ENCODE assay signal across 19 cellular contexts in the genomic region with DNA sequence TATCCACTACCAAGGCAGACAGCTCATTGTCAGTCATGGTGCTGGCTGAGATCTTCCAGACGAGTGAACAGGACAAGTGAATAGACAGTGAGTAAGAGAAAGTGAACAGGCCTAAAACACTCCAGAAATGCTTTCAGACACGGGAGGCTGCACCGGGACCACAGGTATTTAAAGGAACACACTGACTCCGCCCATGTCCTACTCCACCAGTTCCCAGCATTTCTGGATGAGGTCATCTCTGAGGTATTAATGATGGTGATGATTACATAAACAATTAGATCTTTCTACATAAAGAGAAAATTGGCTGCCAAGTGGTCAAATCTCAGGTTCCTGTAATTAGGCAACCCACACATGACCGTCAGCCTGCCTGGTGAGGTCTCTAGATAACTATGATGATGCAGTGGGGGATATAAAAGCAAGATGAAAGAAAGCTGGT. TPM values are rescaled to one million over a fixed set of nuclear protein-coding genes. Genes with fewer than 3 reads are reported as not detected.
DNase-seq lines count a peak whose midpoint lies in the region; TF ChIP-seq lines count a peak whose summit lies in the region.
"Had no signal": no experiment of that assay in that cellular context is flagged by ENCODE, and none has a peak within 500 bp of the region (broad histone marks: within the 10 kb centered on the region; RNA-seq: fewer than 3 reads in every experiment).

Gene ACTBL2, minus strand, starts transcription at position 141 of the 436 bp plus-strand sequence. Its CDS starts 104 bp downstream, at position 37.

- peak within 1 kb of the TSS; percentile 43 for H3K14ac ChIP-seq in trophoblast cell (ENCODE audit: low read length)

- peak within 1 kb of the TSS; percentile 14 for H4K8ac ChIP-seq in trophoblast cell (ENCODE audit: low read depth, low read length)

- TF ChIP-seq CTCF in fibroblast of lung (conservative IDR thresholded peaks at IDR 0.05 in 1 of 2, IDR thresholded peaks at IDR 0.05 in 1 of 2; ENCODE audit: low read depth in 1 of 2, low read length in 2 of 2) (no peak), tibial nerve (IDR thresholded peaks at IDR 0.05) (no peak), progenitor cell of endocrine pancreas (IDR thresholded peaks at IDR 0.05; ENCODE audit: unreplicated experiment) (no peak), transverse colon (IDR thresholded peaks at IDR 0.05) (no peak)

- no peaks in the 10 kb centered on the region for H3K9me3 ChIP-seq in GM23248 (ENCODE audit: low read depth)
- no peaks in the 10 kb centered on the region for H3K9me3 ChIP-seq in fibroblast of lung (ENCODE audit: control insufficient read depth, insufficient read depth, low read depth, low read length)
- H3K9me3 ChIP-seq in trophoblast cell (ENCODE audit: insufficient read depth, low read depth, low read length): peaks cover 6% of the 10 kb centered on the region
- H3K9me3 ChIP-seq in tibial nerve: no peaks in the 10 kb centered on the region
- no peaks in the 10 kb centered on the region for H3K9me3 ChIP-seq in transverse colon
- H3K9me3 ChIP-seq: heart left ventricle, left ventricle myocardium inferior had no signal

- H3K36me3 Mint-ChIP-seq in progenitor cell of endocrine pancreas (ENCODE audit: insufficient read depth): no peaks in the 10 kb centered on the region
- H3K36me3 Mint-ChIP-seq: CD4-positive, alpha-beta memory T cell had no signal

- no peaks in the 10 kb centered on the region for H3K9me3 Mint-ChIP-seq in progenitor cell of endocrine pancreas (ENCODE audit: low read depth)
- H3K9me3 Mint-ChIP-seq: activated T-cell treated with anti-CD3 and anti-CD28 coated beads, Interleukin-2, amount 50 U/mL, for 24 hours; nephron had no signal

- peaks cover 22% of the 10 kb centered on the region for H3K4me1 ChIP-seq in GM23248 (ENCODE audit: insufficient read depth)
- H3K4me1 ChIP-seq in fibroblast of lung (ENCODE audit: control insufficient read depth, extremely low read depth, insufficient read depth, low read length): peaks cover 4% of the 10 kb centered on the region
- H3K4me1 ChIP-seq in trophoblast cell (ENCODE audit: control insufficient read depth in 1 of 2, insufficient read depth in 2 of 2, low read length in 2 of 2): peaks cover 4 to 10% of the 10 kb centered on the region in 2 experiments
- no peaks in the 10 kb centered on the region for H3K4me1 ChIP-seq in tibial nerve
- no peaks in the 10 kb centered on the region for H3K4me1 ChIP-seq in transverse colon
- H3K4me1 ChIP-seq: heart left ventricle, left ventricle myocardium inferior had no signal

- peak within 1 kb of the TSS; percentile 69 for H2BK120ac ChIP-seq in trophoblast cell (ENCODE audit: insufficient read depth, low read length, poor library complexity)

- in situ Hi-C loops in GM23248 (cut with MboI) (loop anchor here (10.0 kb wide), 1 partner anchor 178 kb away; no protein-coding TSS in a partner anchor), transverse colon (cut with MboI; ENCODE audit: low pct_ligation_motif_present in 1 of 4, low pct_unique_long_range_greater_than_20kb in 1 of 4, low sequenced_read_pairs in 3 of 4) (no loop called here)

- TF ChIP-seq EP300 in tibial nerve (IDR thresholded peaks at IDR 0.05) (no peak), transverse colon (IDR thresholded peaks at IDR 0.05; ENCODE audit: low read depth) (no peak)

- peak within 1 kb of the TSS; percentile 85 for H4K91ac ChIP-seq in trophoblast cell (ENCODE audit: low read depth, low read length)

- H3K79me2 ChIP-seq in GM23248 (ENCODE audit: insufficient read depth): no peaks in the 10 kb centered on the region
- H3K79me2 ChIP-seq in fibroblast of lung (ENCODE audit: control insufficient read depth, insufficient read depth, low read length): no peaks in the 10 kb centered on the region
- H3K79me2 ChIP-seq in trophoblast cell (ENCODE audit: control insufficient read depth, insufficient read depth, low read length, poor library complexity): no peaks in the 10 kb centered on the region

- H3K27ac Mint-ChIP-seq in progenitor cell of endocrine pancreas: no peak within 1 kb of the TSS
- H3K27ac Mint-ChIP-seq: activated T-cell treated with anti-CD3 and anti-CD28 coated beads, Interleukin-2, amount 50 U/mL, for 24 hours; CD4-positive, alpha-beta memory T cell; nephron had no signal

- H3K9ac ChIP-seq in GM23248: no peak within 1 kb of the TSS
- H3K9ac ChIP-seq in fibroblast of lung (ENCODE audit: insufficient read depth, low read length): no peak within 1 kb of the TSS
- H3K9ac ChIP-seq in trophoblast cell (ENCODE audit: low read length): no peak within 1 kb of the TSS

- H3K27me3 Mint-ChIP-seq in progenitor cell of endocrine pancreas: no peaks in the 10 kb centered on the region

- TF ChIP-seq POLR2A in tibial nerve (IDR thresholded peaks at IDR 0.05): no peak
- no peak for TF ChIP-seq POLR2A in transverse colon (IDR thresholded peaks at IDR 0.05)

- H4K20me1 ChIP-seq in GM23248 (ENCODE audit: insufficient read depth) (no peaks in the 10 kb centered on the region), fibroblast of lung (ENCODE audit: control insufficient read depth, extremely low read depth, insufficient read depth, low read length) (no peaks in the 10 kb centered on the region)

- no peak within 1 kb of the TSS for H3K23ac ChIP-seq in trophoblast cell (ENCODE audit: low read length)

- H3K4me2 ChIP-seq in GM23248 (ENCODE audit: unreplicated experiment) (no peak within 1 kb of the TSS), fibroblast of lung (ENCODE audit: extremely low read depth, insufficient read depth, low read length) (no peak within 1 kb of the TSS), trophoblast cell (ENCODE audit: low read length) (no peak within 1 kb of the TSS)

- H3K9me2 ChIP-seq in GM23248 (ENCODE audit: insufficient read depth): no peaks in the 10 kb centered on the region

- peak within 1 kb of the TSS; percentile 38 for H3K18ac ChIP-seq in trophoblast cell (ENCODE audit: low read length)

- DNase-seq in GM23248: peak; percentile 79
- peak; percentile 51 for DNase-seq in RPMI7951 (ENCODE audit: low read depth)
- peak; percentile 61 to 94 for DNase-seq in fibroblast of lung (ENCODE audit: low read depth in 2 of 2)
- DNase-seq in trophoblast cell: peak; percentile 97 to 98
- DNase-seq in RKO (ENCODE audit: low spot score): no peak
- no peak for DNase-seq in tibial nerve (ENCODE audit: low spot score in 2 of 2)
- no peak for DNase-seq in progenitor cell of endocrine pancreas (ENCODE audit: low spot score, unreplicated experiment)
- no peak for DNase-seq in transverse colon
- DNase-seq: activated T-cell treated with anti-CD3 and anti-CD28 coated beads, Interleukin-2, amount 50 U/mL, for 24 hours; amniotic stem cell; CD4-positive, alpha-beta memory T cell; heart left ventricle; left ventricle myocardium inferior; NCI-H1092 treated with DMSO at 0.1 percent for 48 hours had no signal

- no peaks in the 10 kb centered on the region for H3K36me3 ChIP-seq in GM23248 (ENCODE audit: low read depth)
- no peaks in the 10 kb centered on the region for H3K36me3 ChIP-seq in fibroblast of lung (ENCODE audit: control insufficient read depth, insufficient read depth, low read length)
- H3K36me3 ChIP-seq in trophoblast cell (ENCODE audit: control insufficient read depth in 1 of 2, insufficient read depth in 2 of 2, low read length in 2 of 2): no peaks in the 10 kb centered on the region
- H3K36me3 ChIP-seq in tibial nerve: no peaks in the 10 kb centered on the region
- no peaks in the 10 kb centered on the region for H3K36me3 ChIP-seq in transverse colon
- H3K36me3 ChIP-seq: heart left ventricle, left ventricle myocardium inferior had no signal

- peak within 1 kb of the TSS; percentile 92 for H2BK12ac ChIP-seq in trophoblast cell (ENCODE audit: low read length)

- no peak within 1 kb of the TSS for H3K4me3 Mint-ChIP-seq in progenitor cell of endocrine pancreas (ENCODE audit: low read depth)
- H3K4me3 Mint-ChIP-seq: activated T-cell treated with anti-CD3 and anti-CD28 coated beads, Interleukin-2, amount 50 U/mL, for 24 hours; CD4-positive, alpha-beta memory T cell; nephron had no signal

- H3K4me1 Mint-ChIP-seq in progenitor cell of endocrine pancreas (ENCODE audit: low read depth): no peaks in the 10 kb centered on the region
- H3K4me1 Mint-ChIP-seq: CD4-positive, alpha-beta memory T cell had no signal

- WGBS in GM23248 (ENCODE audit: low coverage in 1 of 2, low lambda C conversion rate in 2 of 2, missing lambda C conversion rate in 2 of 2), 2 experiments: 22 to 24% methylated on average over 5 of the region's 5 CpGs
- no CpG with 5 or more reads among the region's 5 CpGs for WGBS in trophoblast cell (ENCODE audit: extremely low coverage, insufficient coverage, insufficient read length)
- WGBS in tibial nerve, 2 donors: 86 to 89% methylated on average over 5 of the region's 5 CpGs
- 82 to 89% methylated on average over 3 to 5 of the region's 5 CpGs for WGBS in transverse colon (ENCODE audit: low coverage in 1 of 2), 2 donors

- peak within 1 kb of the TSS; percentile 17 for H3K4ac ChIP-seq in trophoblast cell (ENCODE audit: low read depth, low read length)

- peaks cover 28% of the 10 kb centered on the region for H3K79me1 ChIP-seq in trophoblast cell (ENCODE audit: low read length)

- H3K4me3 ChIP-seq in GM23248 (no peak within 1 kb of the TSS), fibroblast of lung (replicated peaks in 1 of 4; ENCODE audit: control extremely low read depth in 1 of 4, insufficient read depth in 1 of 4, low read depth in 3 of 4, low read length in 4 of 4) (no peak within 1 kb of the TSS), trophoblast cell (ENCODE audit: low read depth, low read length) (no peak within 1 kb of the TSS), tibial nerve (no peak within 1 kb of the TSS), transverse colon (no peak within 1 kb of the TSS)
- H3K4me3 ChIP-seq: heart left ventricle, left ventricle myocardium inferior had no signal

- intact Hi-C loops in transverse colon (cut with DNase I; ENCODE audit: low total_unique reads): no loop called here

- peak within 1 kb of the TSS; percentile 6 for H2AK5ac ChIP-seq in trophoblast cell (ENCODE audit: low read length)

- H3F3A ChIP-seq in GM23248 (ENCODE audit: insufficient read depth): no peaks in the 10 kb centered on the region

- peak within 1 kb of the TSS; percentile 71 for H2BK5ac ChIP-seq in trophoblast cell (ENCODE audit: low read depth, low read length, poor library complexity)

- no peaks in the 10 kb centered on the region for H3K27me3 ChIP-seq in GM23248 (replicated peaks; ENCODE audit: insufficient read depth)
- H3K27me3 ChIP-seq in fibroblast of lung (ENCODE audit: control insufficient read depth, insufficient read depth, low read length): no peaks in the 10 kb centered on the region
- H3K27me3 ChIP-seq in trophoblast cell (ENCODE audit: insufficient read depth, low read length): no peaks in the 10 kb centered on the region
- no peaks in the 10 kb centered on the region for H3K27me3 ChIP-seq in tibial nerve
- H3K27me3 ChIP-seq in transverse colon: no peaks in the 10 kb centered on the region
- H3K27me3 ChIP-seq: heart left ventricle had no signal

- H4K12ac ChIP-seq in trophoblast cell (ENCODE audit: low read depth, low read length): no peak within 1 kb of the TSS

- H3K27ac ChIP-seq in GM23248 (peak within 1 kb of the TSS; percentile 32), fibroblast of lung (ENCODE audit: insufficient read depth, low read length) (no peak within 1 kb of the TSS), trophoblast cell (ENCODE audit: low read depth, low read length) (peak within 1 kb of the TSS; percentile 85), tibial nerve (no peak within 1 kb of the TSS), transverse colon (no peak within 1 kb of the TSS)
- H3K27ac ChIP-seq: heart left ventricle, left ventricle myocardium inferior had no signal

- H2AFZ ChIP-seq in GM23248 (peak within 1 kb of the TSS; percentile 14; the same call in 1 of the 2 replicates), fibroblast of lung (ENCODE audit: low read length) (no peak within 1 kb of the TSS), trophoblast cell (ENCODE audit: insufficient read depth, low read length, poor library complexity) (no peak within 1 kb of the TSS)

RNA-seq across cellular contexts. Expression of gene ACTBL2, which starts in this region (rescaled TPM):
- total RNA-seq in GM23248 (2014; rRNA removed; shearing (Covaris generic)): 0.11 and 0.76 TPM in 2 replicates
- polyA plus RNA-seq in GM23248 (2016; fragmentation: Nextera tagmentation; extraction: Ambion mirVana): 0.24 and 0.34 TPM in 2 replicates
- 0.10 and 0.24 TPM in 2 replicates for total RNA-seq in RPMI7951 (2014; rRNA removed; shearing (Covaris generic))
- total RNA-seq in fibroblast of lung: under 0.01 TPM in 1 of 2 replicates, not detected in the other
- polyA plus RNA-seq in fibroblast of lung: 0.03 and 0.11 TPM in 2 replicates
- 0.07 TPM in 1 of 2 replicates, not detected in the other for polyA plus RNA-seq in fibroblast of lung (2012)
- polyA minus RNA-seq in fibroblast of lung (ENCODE audit: low replicate concordance): not detected in 2 replicates
- 0.99 and 1.1 TPM in 2 replicates for polyA plus RNA-seq in trophoblast cell (2013)
- total RNA-seq in tibial nerve: not detected
- not detected in 2 replicates for total RNA-seq in progenitor cell of endocrine pancreas
- total RNA-seq in transverse colon: not detected
- total RNA-seq: CD4-positive, alpha-beta memory T cell; left ventricle myocardium inferior; OCI-LY7; skeletal muscle tissue; subcutaneous adipose tissue; T-helper 1 cell treated with Interleukin-12 subunit alpha and Interleukin-12 subunit beta and Interleukin-4 antibody, amounts not matched to agents 30 ng/mL and 1 ng/mL, for 36 hours had no signal
- polyA plus RNA-seq: CD4-positive, alpha-beta memory T cell; heart left ventricle had no signal

Comparison
In these comparisons a context has a peak if more than half of its experiments do, and no peak if none do; other contexts are left out.
1. Peak in DNase-seq and H3K27ac ChIP-seq in GM23248; RNA of the gene not detected or under 1 TPM.
2. Peak in DNase-seq in RPMI7951; RNA of the gene not detected or under 1 TPM.
3. Peak in DNase-seq in fibroblast of lung; RNA of the gene not detected or under 1 TPM.
4. DNase-seq: peak in trophoblast cell (2 of 2); none in RKO (single experiment), tibial nerve (0 of 2), progenitor cell of endocrine pancreas (single experiment) and transverse colon (single experiment).